In genomic region chr4:29309050-29309449, GRCh38 we compare ENCODE assay signal across 23 cellular contexts.
DNase-seq lines count a peak whose midpoint lies in the region; TF ChIP-seq lines count a peak whose summit lies in the region.
"Had no signal": no experiment of that assay in that cellular context is flagged by ENCODE, and none has a peak within 500 bp of the region (broad histone marks: within the 10 kb centered on the region; RNA-seq: fewer than 3 reads in every experiment).

No MANE protein-coding gene starts in this region.

- no peaks in the 10 kb centered on the region for H3K4me1 ChIP-seq in esophagus squamous epithelium
- H3K4me1 ChIP-seq: A549, stomach, upper lobe of left lung had no signal

- no peaks in the 10 kb centered on the region for H3K36me3 ChIP-seq in esophagus squamous epithelium
- H3K36me3 ChIP-seq: stomach, upper lobe of left lung had no signal

- H3K9me3 ChIP-seq in esophagus squamous epithelium, result peaks cover 0 to 4% (median 0%) of the 10 kb centered on the region in 3 donors
- H3K9me3 ChIP-seq: A549, stomach, upper lobe of left lung had no signal

- no peak overlapping the region for H3K27ac ChIP-seq in esophagus squamous epithelium
- H3K27ac ChIP-seq: A549, stomach, upper lobe of left lung had no signal

- no peaks in the 10 kb centered on the region for H3K27me3 ChIP-seq in esophagus squamous epithelium
- H3K27me3 ChIP-seq: stomach, upper lobe of left lung had no signal

- H3K4me3 ChIP-seq in fibroblast of the aortic adventitia (ENCODE audit: low read depth, low read length) (no peak overlapping the region), esophagus squamous epithelium (no peak overlapping the region)
- H3K4me3 ChIP-seq: A549, stomach, upper lobe of left lung had no signal

- DNase-seq in A172 (ENCODE audit: low spot score) (peak; percentile 59), HS-5 (ENCODE audit: low read depth) (peak; percentile 87), amniotic epithelial cell (ENCODE audit: low read depth) (peak; percentile 51), fibroblast of the aortic adventitia (ENCODE audit: low read depth) (peak; percentile 23), esophagus squamous epithelium (lab: John Stamatoyannopoulos, UW) (no peak), NCI-H2196 treated with DMSO at 0.1 percent for 48 hours (lab: John Stamatoyannopoulos, UW; ENCODE audit: unreplicated experiment) (no peak), posterior vena cava (ENCODE audit: low spot score) (no peak), NCI-H2029 (lab: John Stamatoyannopoulos, UW) (no peak)
- DNase-seq: activated CD8-positive, alpha-beta T cell treated with anti-CD3 and anti-CD28 coated beads for 36 hours; activated naive CD4-positive, alpha-beta T cell treated with Interleukin-2 at 50 U/mL for 16 hours; activated T-cell treated with anti-CD3 and anti-CD28 coated beads, Interleukin-2, amount 50 U/mL, for 24 hours; C1 segment of cervical spinal cord; endodermal cell; kidney; mesendoderm; MV-4-11; NCI-H187 treated with DMSO at 0.1 percent for 48 hours; small intestine; stimulated activated CD4-positive, alpha-beta T cell treated with anti-CD3 and anti-CD28 coated beads, Interleukin-2, amount 100 ng/mL, for 48 hours; stomach; T-helper 2 cell; upper lobe of left lung had no signal

- 41 to 49% methylated on average over 3 of the region's 3 CpGs for WGBS in esophagus squamous epithelium, 2 donors

- no peak for TF ChIP-seq CTCF in fibroblast of the aortic adventitia (IDR thresholded peaks at IDR 0.05; ENCODE audit: insufficient read depth, low read length)
- TF ChIP-seq CTCF in esophagus squamous epithelium (IDR thresholded peaks at IDR 0.05), result no peak

- TF ChIP-seq POLR2A in esophagus squamous epithelium (IDR thresholded peaks at IDR 0.05), result no peak

- intact Hi-C loops in esophagus squamous epithelium (cut with DNase I), result no loop called here
- intact Hi-C loops in posterior vena cava (cut with DNase I), result loop anchor here in 1 of 2 donors (10.0 kb wide), 1 partner anchor 706 kb away; no protein-coding TSS in a partner anchor

Comparison
In these comparisons a context has a peak if more than half of its experiments do, and no peak if none do; other contexts are left out.
1. DNase-seq: peak in A172 (single experiment), HS-5 (single experiment), amniotic epithelial cell (single experiment) and fibroblast of the aortic adventitia (single experiment); none in esophagus squamous epithelium (single experiment), NCI-H2196 treated with DMSO at 0.1 percent for 48 hours (single experiment), posterior vena cava (single experiment) and NCI-H2029 (single experiment).